Comparison of ENCODE assay signal across 1 cellular context in the genomic region with DNA sequence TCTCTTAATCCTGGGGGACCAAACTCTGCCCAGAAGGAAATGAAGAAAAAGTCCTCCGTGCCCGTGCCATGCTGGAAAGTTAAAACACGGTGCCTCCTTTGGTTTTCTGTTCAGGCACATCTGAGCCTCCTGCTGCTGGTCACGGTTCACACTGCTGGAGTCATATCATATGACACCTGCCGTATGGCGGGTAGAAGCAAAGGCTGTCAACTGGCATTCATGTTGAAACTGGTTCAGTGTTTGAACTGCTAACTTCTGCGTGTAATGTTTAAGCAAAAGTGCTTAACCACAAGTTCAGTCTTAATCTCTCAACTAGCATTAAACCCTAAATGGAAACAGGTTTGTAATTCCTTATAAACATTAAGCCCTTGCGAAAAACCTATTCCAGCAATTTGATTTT.
TF ChIP-seq lines count a peak whose summit lies in the region.

No MANE protein-coding gene starts in this region.

TF ChIP-seq in HepG2, 621 proteins besides CTCF, POLR2A, EP300 and RAD21 (continued from another document):
- TF ChIP-seq, protein P1, sequence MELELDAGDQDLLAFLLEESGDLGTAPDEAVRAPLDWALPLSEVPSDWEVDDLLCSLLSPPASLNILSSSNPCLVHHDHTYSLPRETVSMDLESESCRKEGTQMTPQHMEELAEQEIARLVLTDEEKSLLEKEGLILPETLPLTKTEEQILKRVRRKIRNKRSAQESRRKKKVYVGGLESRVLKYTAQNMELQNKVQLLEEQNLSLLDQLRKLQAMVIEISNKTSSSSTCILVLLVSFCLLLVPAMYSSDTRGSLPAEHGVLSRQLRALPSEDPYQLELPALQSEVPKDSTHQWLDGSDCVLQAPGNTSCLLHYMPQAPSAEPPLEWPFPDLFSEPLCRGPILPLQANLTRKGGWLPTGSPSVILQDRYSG (CRISPR knock-in tag; IDR thresholded peaks at IDR 0.05): peak; percentile 83
- TF ChIP-seq TBX3 (IDR thresholded peaks at IDR 0.05; ENCODE audit: borderline replicate concordance) (peak; percentile 23; the same call in 1 of the 2 replicates), ZBTB4 (CRISPR knock-in tag; IDR thresholded peaks at IDR 0.05; ENCODE audit: borderline replicate concordance) (peak; percentile 81; the same call in 1 of the 2 replicates), HNRNPUL1 (IDR thresholded peaks at IDR 0.05; ENCODE audit: low read depth, low read length) (no peak), KMT2A (CRISPR knock-in tag; IDR thresholded peaks at IDR 0.05) (peak; percentile 82), ZNF879 (CRISPR knock-in tag; IDR thresholded peaks at IDR 0.05) (no peak), MEIS1 (CRISPR knock-in tag; IDR thresholded peaks at IDR 0.05; ENCODE audit: borderline replicate concordance) (peak; percentile 50; the same call in 1 of the 2 replicates), ZNF644 (CRISPR knock-in tag; IDR thresholded peaks at IDR 0.05; ENCODE audit: low read depth) (peak; percentile 81), ATAD3A (CRISPR knock-in tag; IDR thresholded peaks at IDR 0.05) (no peak)
